1 cellular context compared by ENCODE assay signal in the genomic region with DNA sequence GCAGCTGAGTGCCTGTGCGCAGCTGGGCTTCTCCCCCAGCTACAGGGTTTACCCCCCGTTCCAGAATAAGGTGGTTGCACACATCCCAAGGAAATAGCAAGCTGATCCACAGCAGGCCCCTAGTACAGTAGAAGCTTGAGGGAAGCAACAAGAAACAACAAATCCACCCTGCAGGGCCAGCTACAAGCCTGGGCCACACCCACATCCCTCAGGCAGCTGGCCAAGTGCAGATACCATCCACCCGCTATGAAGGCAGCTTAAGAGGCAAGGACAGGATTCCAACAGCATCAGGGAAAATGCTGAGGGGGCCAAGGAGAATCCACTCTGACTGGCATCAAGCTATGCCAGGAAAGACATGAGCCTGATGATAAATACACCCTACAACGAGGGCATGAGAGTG.
TF ChIP-seq lines count a peak whose summit lies in the region.

No MANE protein-coding gene starts in this region.

TF ChIP-seq in HEK293, 187 proteins besides CTCF, POLR2A, EP300 and RAD21 (continued from another document):
- TF ChIP-seq, protein P1, sequence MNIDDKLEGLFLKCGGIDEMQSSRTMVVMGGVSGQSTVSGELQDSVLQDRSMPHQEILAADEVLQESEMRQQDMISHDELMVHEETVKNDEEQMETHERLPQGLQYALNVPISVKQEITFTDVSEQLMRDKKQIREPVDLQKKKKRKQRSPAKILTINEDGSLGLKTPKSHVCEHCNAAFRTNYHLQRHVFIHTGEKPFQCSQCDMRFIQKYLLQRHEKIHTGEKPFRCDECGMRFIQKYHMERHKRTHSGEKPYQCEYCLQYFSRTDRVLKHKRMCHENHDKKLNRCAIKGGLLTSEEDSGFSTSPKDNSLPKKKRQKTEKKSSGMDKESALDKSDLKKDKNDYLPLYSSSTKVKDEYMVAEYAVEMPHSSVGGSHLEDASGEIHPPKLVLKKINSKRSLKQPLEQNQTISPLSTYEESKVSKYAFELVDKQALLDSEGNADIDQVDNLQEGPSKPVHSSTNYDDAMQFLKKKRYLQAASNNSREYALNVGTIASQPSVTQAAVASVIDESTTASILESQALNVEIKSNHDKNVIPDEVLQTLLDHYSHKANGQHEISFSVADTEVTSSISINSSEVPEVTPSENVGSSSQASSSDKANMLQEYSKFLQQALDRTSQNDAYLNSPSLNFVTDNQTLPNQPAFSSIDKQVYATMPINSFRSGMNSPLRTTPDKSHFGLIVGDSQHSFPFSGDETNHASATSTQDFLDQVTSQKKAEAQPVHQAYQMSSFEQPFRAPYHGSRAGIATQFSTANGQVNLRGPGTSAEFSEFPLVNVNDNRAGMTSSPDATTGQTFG (tag by site-specific recombination; IDR thresholded peaks at IDR 0.05; ENCODE audit: borderline replicate concordance) = no peak
- TF ChIP-seq TRIM28 (IDR thresholded peaks at IDR 0.05; ENCODE audit: borderline replicate concordance, low read length) (no peak), ZBTB17 (tag by site-specific recombination; IDR thresholded peaks at IDR 0.05) (peak; percentile 86), ZBTB21 (tag by site-specific recombination; IDR thresholded peaks at IDR 0.05) (no peak), ZFHX2 (tag by site-specific recombination; conservative IDR thresholded peaks at IDR 0.05) (0 out of 2 replicates have a peak, but pooled peaks have one; percentile 23), ZNF785 (tag by site-specific recombination; IDR thresholded peaks at IDR 0.05) (no peak), ZNF48 (tag by site-specific recombination; IDR thresholded peaks at IDR 0.05) (no peak), ZNF768 (tag by site-specific recombination; IDR thresholded peaks at IDR 0.05) (no peak), ZNF629 (tag by site-specific recombination; IDR thresholded peaks at IDR 0.05) (no peak), KLF10 (tag by site-specific recombination; IDR thresholded peaks at IDR 0.05) (0 out of 2 replicates have a peak, but pooled peaks have one; percentile 44), ZNF639 (tag by site-specific recombination; IDR thresholded peaks at IDR 0.05) (no peak), KLF9 (tag by site-specific recombination; IDR thresholded peaks at IDR 0.05; ENCODE audit: low read depth) (peak; percentile 90), SCRT2 (tag by site-specific recombination; IDR thresholded peaks at IDR 0.05) (peak; percentile 65), KLF8 (tag by site-specific recombination; IDR thresholded peaks at IDR 0.05) (no peak), INSM2 (tag by site-specific recombination; IDR thresholded peaks at IDR 0.05) (no peak), SALL2 (tag by site-specific recombination; IDR thresholded peaks at IDR 0.05; ENCODE audit: borderline replicate concordance) (no peak), ZFP3 (tag by site-specific recombination; IDR thresholded peaks at IDR 0.05; ENCODE audit: low read depth) (no peak), ZNF623 (tag by site-specific recombination; IDR thresholded peaks at IDR 0.05) (no peak), ZNF701 (tag by site-specific recombination; IDR thresholded peaks at IDR 0.05) (no peak), ZNF707 (tag by site-specific recombination; IDR thresholded peaks at IDR 0.05) (no peak), ZNF132 (tag by site-specific recombination; IDR thresholded peaks at IDR 0.05; ENCODE audit: borderline replicate concordance) (no peak), ZNF184 (tag by site-specific recombination; IDR thresholded peaks at IDR 0.05) (no peak), ZNF394 (tag by site-specific recombination; IDR thresholded peaks at IDR 0.05; ENCODE audit: borderline replicate concordance) (no peak), ZNF114 (tag by site-specific recombination; IDR thresholded peaks at IDR 0.05) (no peak), ZNF138 (tag by site-specific recombination; IDR thresholded peaks at IDR 0.05; ENCODE audit: borderline replicate concordance) (no peak), ZNF404 (tag by site-specific recombination; IDR thresholded peaks at IDR 0.05) (no peak), YY1 (tag by site-specific recombination; IDR thresholded peaks at IDR 0.05) (no peak)
- TF ChIP-seq, protein P2, sequence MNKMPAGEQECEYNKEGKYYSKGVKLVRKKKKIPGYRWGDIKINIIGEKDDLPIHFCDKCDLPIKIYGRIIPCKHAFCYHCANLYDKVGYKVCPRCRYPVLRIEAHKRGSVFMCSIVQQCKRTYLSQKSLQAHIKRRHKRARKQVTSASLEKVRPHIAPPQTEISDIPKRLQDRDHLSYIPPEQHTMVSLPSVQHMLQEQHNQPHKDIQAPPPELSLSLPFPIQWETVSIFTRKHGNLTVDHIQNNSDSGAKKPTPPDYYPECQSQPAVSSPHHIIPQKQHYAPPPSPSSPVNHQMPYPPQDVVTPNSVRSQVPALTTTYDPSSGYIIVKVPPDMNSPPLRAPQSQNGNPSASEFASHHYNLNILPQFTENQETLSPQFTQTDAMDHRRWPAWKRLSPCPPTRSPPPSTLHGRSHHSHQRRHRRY (tag by site-specific recombination; IDR thresholded peaks at IDR 0.05) = no peak
- TF ChIP-seq, protein P3, sequence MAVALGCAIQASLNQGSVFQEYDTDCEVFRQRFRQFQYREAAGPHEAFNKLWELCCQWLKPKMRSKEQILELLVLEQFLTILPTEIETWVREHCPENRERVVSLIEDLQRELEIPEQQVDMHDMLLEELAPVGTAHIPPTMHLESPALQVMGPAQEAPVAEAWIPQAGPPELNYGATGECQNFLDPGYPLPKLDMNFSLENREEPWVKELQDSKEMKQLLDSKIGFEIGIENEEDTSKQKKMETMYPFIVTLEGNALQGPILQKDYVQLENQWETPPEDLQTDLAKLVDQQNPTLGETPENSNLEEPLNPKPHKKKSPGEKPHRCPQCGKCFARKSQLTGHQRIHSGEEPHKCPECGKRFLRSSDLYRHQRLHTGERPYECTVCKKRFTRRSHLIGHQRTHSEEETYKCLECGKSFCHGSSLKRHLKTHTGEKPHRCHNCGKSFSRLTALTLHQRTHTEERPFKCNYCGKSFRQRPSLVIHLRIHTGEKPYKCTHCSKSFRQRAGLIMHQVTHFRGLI (tag by site-specific recombination; IDR thresholded peaks at IDR 0.05) = no peak
- TF ChIP-seq, protein P4, sequence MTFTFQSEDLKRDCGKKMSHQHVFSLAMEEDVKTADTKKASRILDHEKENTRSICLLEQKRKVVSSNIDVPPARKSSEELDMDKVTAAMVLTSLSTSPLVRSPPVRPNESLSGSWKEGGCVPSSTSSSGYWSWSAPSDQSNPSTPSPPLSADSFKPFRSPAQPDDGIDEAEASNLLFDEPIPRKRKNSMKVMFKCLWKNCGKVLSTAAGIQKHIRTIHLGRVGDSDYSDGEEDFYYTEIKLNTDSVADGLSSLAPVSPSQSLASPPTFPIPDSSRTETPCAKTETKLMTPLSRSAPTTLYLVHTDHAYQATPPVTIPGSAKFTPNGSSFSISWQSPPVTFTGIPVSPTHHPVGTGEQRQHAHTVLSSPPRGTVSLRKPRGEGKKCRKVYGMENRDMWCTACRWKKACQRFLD (tag by site-specific recombination; IDR thresholded peaks at IDR 0.05) = no peak
- TF ChIP-seq, protein P5, sequence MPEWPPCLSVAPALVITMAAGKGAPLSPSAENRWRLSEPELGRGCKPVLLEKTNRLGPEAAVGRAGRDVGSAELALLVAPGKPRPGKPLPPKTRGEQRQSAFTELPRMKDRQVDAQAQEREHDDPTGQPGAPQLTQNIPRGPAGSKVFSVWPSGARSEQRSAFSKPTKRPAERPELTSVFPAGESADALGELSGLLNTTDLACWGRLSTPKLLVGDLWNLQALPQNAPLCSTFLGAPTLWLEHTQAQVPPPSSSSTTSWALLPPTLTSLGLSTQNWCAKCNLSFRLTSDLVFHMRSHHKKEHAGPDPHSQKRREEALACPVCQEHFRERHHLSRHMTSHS (tag by site-specific recombination; IDR thresholded peaks at IDR 0.05) = no peak
- TF ChIP-seq, protein P6, sequence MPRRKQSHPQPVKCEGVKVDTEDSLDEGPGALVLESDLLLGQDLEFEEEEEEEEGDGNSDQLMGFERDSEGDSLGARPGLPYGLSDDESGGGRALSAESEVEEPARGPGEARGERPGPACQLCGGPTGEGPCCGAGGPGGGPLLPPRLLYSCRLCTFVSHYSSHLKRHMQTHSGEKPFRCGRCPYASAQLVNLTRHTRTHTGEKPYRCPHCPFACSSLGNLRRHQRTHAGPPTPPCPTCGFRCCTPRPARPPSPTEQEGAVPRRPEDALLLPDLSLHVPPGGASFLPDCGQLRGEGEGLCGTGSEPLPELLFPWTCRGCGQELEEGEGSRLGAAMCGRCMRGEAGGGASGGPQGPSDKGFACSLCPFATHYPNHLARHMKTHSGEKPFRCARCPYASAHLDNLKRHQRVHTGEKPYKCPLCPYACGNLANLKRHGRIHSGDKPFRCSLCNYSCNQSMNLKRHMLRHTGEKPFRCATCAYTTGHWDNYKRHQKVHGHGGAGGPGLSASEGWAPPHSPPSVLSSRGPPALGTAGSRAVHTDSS (tag by site-specific recombination; IDR thresholded peaks at IDR 0.05) = no peak
- TF ChIP-seq, protein P7, sequence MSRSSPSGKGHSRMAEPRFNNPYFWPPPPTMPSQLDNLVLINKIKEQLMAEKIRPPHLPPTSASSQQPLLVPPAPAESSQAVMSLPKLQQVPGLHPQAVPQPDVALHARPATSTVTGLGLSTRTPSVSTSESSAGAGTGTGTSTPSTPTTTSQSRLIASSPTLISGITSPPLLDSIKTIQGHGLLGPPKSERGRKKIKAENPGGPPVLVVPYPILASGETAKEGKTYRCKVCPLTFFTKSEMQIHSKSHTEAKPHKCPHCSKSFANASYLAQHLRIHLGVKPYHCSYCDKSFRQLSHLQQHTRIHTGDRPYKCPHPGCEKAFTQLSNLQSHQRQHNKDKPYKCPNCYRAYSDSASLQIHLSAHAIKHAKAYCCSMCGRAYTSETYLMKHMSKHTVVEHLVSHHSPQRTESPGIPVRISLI (tag by site-specific recombination; IDR thresholded peaks at IDR 0.05) = no peak
TF ChIP-seq in HEK293: peak in this region for 9.
